16 cellular contexts compared by ENCODE assay signal in genomic region chr7:17370901-17371550, GRCh38.
DNase-seq lines count a peak whose midpoint lies in the region; ATAC-seq and TF ChIP-seq lines count a peak whose summit lies in the region.
"Had no signal": no experiment of that assay in that cellular context is flagged by ENCODE, and none has a peak within 500 bp of the region (broad histone marks: within the 10 kb centered on the region; RNA-seq: fewer than 3 reads in every experiment).

No MANE protein-coding gene starts in this region.

- H2AFZ ChIP-seq in osteoblast (ENCODE audit: low read length) = no peak overlapping the region

- ATAC-seq in GM21717 (IDR thresholded peaks at IDR 0.05; ENCODE audit: unreplicated experiment) (no peak), GM18511 (IDR thresholded peaks at IDR 0.05; ENCODE audit: unreplicated experiment) (no peak)
- ATAC-seq: activated CD8-positive, alpha-beta T cell treated with anti-CD3 and anti-CD28 coated beads, Interleukin-2, amount 10 ng/mL, durations not matched to agents 7 days and 5 days; activated naive CD4-positive, alpha-beta T cell treated with anti-CD3 and anti-CD28 coated beads, Interleukin-2, amount 50 U/mL, for 72 hours; natural killer cell treated with Interleukin-12 subunit alpha and Interleukin-12 subunit beta and Interleukin-15 and Interleukin-18, amount 100 ng/mL, for 72 hours had no signal

- DNase-seq in COLO829 (ENCODE audit: low spot score) (peak; percentile 21), NB4 (ENCODE audit: low read depth) (peak; percentile 12), chondrocyte (ENCODE audit: low spot score) (no peak), osteoblast (ENCODE audit: insufficient read length, low spot score, missing footprints) (no peak), NCI-H1694 treated with DMSO at 0.1 percent for 48 hours (lab: John Stamatoyannopoulos, UW) (no peak), NCI-H187 treated with DMSO at 0.1 percent for 48 hours (lab: John Stamatoyannopoulos, UW) (no peak)
- DNase-seq: activated CD8-positive, alpha-beta T cell treated with anti-CD3 and anti-CD28 coated beads, Interleukin-2, amount 10 ng/mL, durations not matched to agents 7 days and 5 days; effector CD4-positive, alpha-beta T cell; NCI-H748 treated with DMSO at 0.1 percent for 48 hours; stimulated activated naive CD4-positive, alpha-beta T cell treated with Interleukin-2 at 50 U/mL for 16 hours; T-helper 1 cell had no signal

- H4K20me1 ChIP-seq in osteoblast (ENCODE audit: insufficient read depth, low read length) = no peaks in the 10 kb centered on the region

- H3K36me3 ChIP-seq in osteoblast (ENCODE audit: insufficient read depth, low read length) = no peaks in the 10 kb centered on the region
- H3K36me3 ChIP-seq: HAP-1 had no signal

- no peak overlapping the region for H3K4me3 ChIP-seq in NB4 (ENCODE audit: low read depth, low read length)
- H3K4me3 ChIP-seq in osteoblast (ENCODE audit: insufficient read depth, low read length) = no peak overlapping the region
- H3K4me3 ChIP-seq: HAP-1 had no signal

- peaks cover 75% of the 10 kb centered on the region for H3K4me1 Mint-ChIP-seq in chondrocyte (ENCODE audit: low read depth)

- H3K27ac ChIP-seq in osteoblast (ENCODE audit: low read depth, low read length) = peak overlapping the region; percentile 99

- no peaks in the 10 kb centered on the region for H3K27me3 Mint-ChIP-seq in chondrocyte (ENCODE audit: low read depth)
- H3K27me3 Mint-ChIP-seq: natural killer cell treated with Interleukin-12 subunit alpha and Interleukin-12 subunit beta and Interleukin-15 and Interleukin-18, amount 100 ng/mL, for 72 hours had no signal

- H3K27ac Mint-ChIP-seq in chondrocyte (ENCODE audit: unreplicated experiment) = peak overlapping the region; percentile 90
- H3K27ac Mint-ChIP-seq: activated CD8-positive, alpha-beta T cell treated with anti-CD3 and anti-CD28 coated beads, Interleukin-2, amount 10 ng/mL, durations not matched to agents 7 days and 5 days; activated naive CD4-positive, alpha-beta T cell treated with anti-CD3 and anti-CD28 coated beads, Interleukin-2, amount 50 U/mL, for 72 hours; natural killer cell treated with Interleukin-12 subunit alpha and Interleukin-12 subunit beta and Interleukin-15 and Interleukin-18, amount 100 ng/mL, for 72 hours had no signal

- no peaks in the 10 kb centered on the region for H3K9me3 Mint-ChIP-seq in chondrocyte (ENCODE audit: low read depth)
- H3K9me3 Mint-ChIP-seq: activated naive CD4-positive, alpha-beta T cell treated with anti-CD3 and anti-CD28 coated beads, Interleukin-2, amount 50 U/mL, for 72 hours; natural killer cell treated with Interleukin-12 subunit alpha and Interleukin-12 subunit beta and Interleukin-15 and Interleukin-18, amount 100 ng/mL, for 72 hours had no signal

- H3K36me3 Mint-ChIP-seq in chondrocyte (ENCODE audit: low read depth) = no peaks in the 10 kb centered on the region
- H3K36me3 Mint-ChIP-seq: activated naive CD4-positive, alpha-beta T cell treated with anti-CD3 and anti-CD28 coated beads, Interleukin-2, amount 50 U/mL, for 72 hours; natural killer cell treated with Interleukin-12 subunit alpha and Interleukin-12 subunit beta and Interleukin-15 and Interleukin-18, amount 100 ng/mL, for 72 hours had no signal

- H3K4me3 Mint-ChIP-seq in chondrocyte (ENCODE audit: unreplicated experiment) = no peak overlapping the region
- H3K4me3 Mint-ChIP-seq: activated CD8-positive, alpha-beta T cell treated with anti-CD3 and anti-CD28 coated beads, Interleukin-2, amount 10 ng/mL, durations not matched to agents 7 days and 5 days; natural killer cell treated with Interleukin-12 subunit alpha and Interleukin-12 subunit beta and Interleukin-15 and Interleukin-18, amount 100 ng/mL, for 72 hours had no signal

- no peak for TF ChIP-seq POLR2A in NB4 (IDR thresholded peaks at IDR 0.05; ENCODE audit: extremely low read depth, insufficient read length)

- no peaks in the 10 kb centered on the region for H3K9me3 ChIP-seq in osteoblast (ENCODE audit: low read depth, low read length)
- H3K9me3 ChIP-seq: HAP-1 had no signal

- H3K79me2 ChIP-seq in osteoblast (ENCODE audit: insufficient read depth, low read length) = no peaks in the 10 kb centered on the region

- peaks cover 53% of the 10 kb centered on the region for H3K4me1 ChIP-seq in osteoblast (ENCODE audit: insufficient read depth, low read length)
- H3K4me1 ChIP-seq: HAP-1 had no signal

- TF ChIP-seq CTCF in NB4 (IDR thresholded peaks at IDR 0.05; ENCODE audit: low read depth, low read length) = no peak
- TF ChIP-seq CTCF in chondrocyte (IDR thresholded peaks at IDR 0.05) = peak; percentile 11
- no peak for TF ChIP-seq CTCF in osteoblast (IDR thresholded peaks at IDR 0.05; ENCODE audit: extremely low read depth, low read depth, low read length)

- H3K27me3 ChIP-seq in osteoblast (ENCODE audit: insufficient read depth, low read length) = no peaks in the 10 kb centered on the region

- H3K4me2 ChIP-seq in osteoblast (ENCODE audit: insufficient read depth, low read length) = peak overlapping the region; percentile 69

Comparison
In these comparisons a context has a peak if more than half of its experiments do, and no peak if none do; other contexts are left out.
1. DNase-seq: peak in COLO829 (single experiment) and NB4 (single experiment); none in chondrocyte (single experiment), osteoblast (single experiment), NCI-H1694 treated with DMSO at 0.1 percent for 48 hours (single experiment) and NCI-H187 treated with DMSO at 0.1 percent for 48 hours (single experiment).